15 cellular contexts compared by ENCODE assay signal in the genomic region with DNA sequence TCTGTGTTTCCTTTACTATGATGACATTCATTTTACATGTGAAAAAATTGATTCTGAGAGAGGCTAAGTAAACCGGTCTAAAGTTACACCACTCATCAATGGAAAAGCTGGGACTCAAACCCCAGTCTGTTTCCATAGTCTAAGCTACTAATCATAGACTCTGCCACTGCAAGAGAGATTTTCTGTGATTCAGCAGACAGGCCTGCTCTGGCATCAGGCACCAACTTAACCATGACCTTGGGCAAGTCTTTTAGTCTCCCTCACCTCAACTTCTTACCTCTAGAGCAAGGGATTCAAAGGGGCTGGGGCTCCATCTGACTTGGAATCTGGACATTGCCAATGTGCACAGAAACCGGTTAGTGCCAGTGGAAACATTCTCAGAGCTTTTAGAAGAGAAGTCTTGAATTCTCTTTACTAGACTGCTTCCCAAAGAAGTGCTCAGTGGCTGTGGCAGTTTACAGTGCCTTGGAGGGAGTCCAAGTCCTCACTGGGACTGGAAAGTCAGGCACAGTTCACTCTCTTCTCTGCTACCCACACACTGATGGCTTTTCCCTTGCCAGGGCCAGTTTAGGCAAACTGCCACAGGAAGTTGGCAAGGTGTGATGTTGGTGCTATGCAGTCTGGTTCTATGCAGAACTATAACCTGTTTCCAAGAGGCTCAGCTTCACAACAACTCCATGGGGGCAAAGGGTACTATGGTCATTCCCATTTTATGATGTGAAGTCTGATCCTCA. TPM values are rescaled to one million over a fixed set of nuclear protein-coding genes. Genes with fewer than 3 reads are reported as not detected.
DNase-seq lines count a peak whose midpoint lies in the region; ATAC-seq and TF ChIP-seq lines count a peak whose summit lies in the region.
"Had no signal": no experiment of that assay in that cellular context is flagged by ENCODE, and none has a peak within 500 bp of the region (broad histone marks: within the 10 kb centered on the region; RNA-seq: fewer than 3 reads in every experiment).

No MANE protein-coding gene starts in this region.

- ATAC-seq in memory B cell (ENCODE audit: low read depth) (no peak), upper lobe of right lung (peak; percentile 23), HG03280 (IDR thresholded peaks at IDR 0.05; ENCODE audit: unreplicated experiment) (no peak)
- ATAC-seq: activated CD4-positive, alpha-beta T cell treated with anti-CD3 and anti-CD28 coated beads for 36 hours; activated T-helper 17 cell treated with anti-CD3 and anti-CD28 coated beads, Interleukin-2, amount 50 U/mL, for 72 hours had no signal

- intact Hi-C loops in upper lobe of right lung (cut with DNase I), result no loop called here

- no peak overlapping the region for H3K27ac ChIP-seq in upper lobe of right lung
- H3K27ac ChIP-seq: 22Rv1 had no signal

- no peaks in the 10 kb centered on the region for H3K27me3 ChIP-seq in upper lobe of right lung

- no peaks in the 10 kb centered on the region for H3K36me3 ChIP-seq in upper lobe of right lung

- DNase-seq in DMS 273 (lab: John Stamatoyannopoulos, UW; ENCODE audit: unreplicated experiment) (peak; percentile 10), DMS 273 treated with DMSO at 0.1 percent for 48 hours (lab: John Stamatoyannopoulos, UW) (no peak), epithelial cell of esophagus (ENCODE audit: low read depth) (peak; percentile 58), memory B cell (ENCODE audit: low spot score in 2 of 2) (no peak), upper lobe of right lung (no peak), occipital lobe (lab: John Stamatoyannopoulos, UW) (no peak), NCI-H748 (lab: John Stamatoyannopoulos, UW; ENCODE audit: unreplicated experiment) (no peak)
- DNase-seq: activated CD4-positive, alpha-beta T cell treated with anti-CD3 and anti-CD28 coated beads for 36 hours; Calu3; retina had no signal

- peaks cover 30% of the 10 kb centered on the region for H3K4me1 ChIP-seq in upper lobe of right lung

- no peaks in the 10 kb centered on the region for H3K9me3 ChIP-seq in upper lobe of right lung

- H3K4me3 ChIP-seq in epithelial cell of esophagus (ENCODE audit: low read length) (no peak overlapping the region), upper lobe of right lung (no peak overlapping the region)

- H3K27ac Mint-ChIP-seq in memory B cell, result peak overlapping the region; percentile 88
- H3K27ac Mint-ChIP-seq: activated CD4-positive, alpha-beta T cell treated with anti-CD3 and anti-CD28 coated beads for 36 hours; activated T-helper 17 cell treated with anti-CD3 and anti-CD28 coated beads, Interleukin-2, amount 50 U/mL, for 72 hours; brain had no signal

- no peak overlapping the region for H3K4me3 Mint-ChIP-seq in memory B cell
- H3K4me3 Mint-ChIP-seq: activated CD4-positive, alpha-beta T cell treated with anti-CD3 and anti-CD28 coated beads for 36 hours; activated T-helper 17 cell treated with anti-CD3 and anti-CD28 coated beads, Interleukin-2, amount 50 U/mL, for 72 hours; brain had no signal

- H3K27me3 Mint-ChIP-seq in memory B cell, result no peaks in the 10 kb centered on the region

- H3K36me3 Mint-ChIP-seq in memory B cell, result peaks cover 2% of the 10 kb centered on the region
- H3K36me3 Mint-ChIP-seq: brain had no signal

- peaks cover 46% of the 10 kb centered on the region for H3K4me1 Mint-ChIP-seq in memory B cell
- H3K4me1 Mint-ChIP-seq: activated CD4-positive, alpha-beta T cell treated with anti-CD3 and anti-CD28 coated beads for 36 hours; activated T-helper 17 cell treated with anti-CD3 and anti-CD28 coated beads, Interleukin-2, amount 50 U/mL, for 72 hours had no signal

- TF ChIP-seq CTCF in epithelial cell of esophagus (IDR thresholded peaks at IDR 0.05; ENCODE audit: insufficient read depth, low read depth, low read length, missing control alignments), result no peak
- no peak for TF ChIP-seq CTCF in upper lobe of right lung (IDR thresholded peaks at IDR 0.05)

- H3K9me3 Mint-ChIP-seq in memory B cell, result peaks cover 2% of the 10 kb centered on the region
- H3K9me3 Mint-ChIP-seq: activated T-helper 17 cell treated with anti-CD3 and anti-CD28 coated beads, Interleukin-2, amount 50 U/mL, for 72 hours; brain had no signal

RNA-seq across cellular contexts. Expression of a gene that starts 4.5 kb away (rescaled TPM):
- 8.8 TPM for total RNA-seq in upper lobe of right lung
- 0.78 TPM for total RNA-seq in occipital lobe
- total RNA-seq: activated CD4-positive, alpha-beta T cell treated with anti-CD3 and anti-CD28 coated beads for 36 hours; activated T-helper 17 cell treated with anti-CD3 and anti-CD28 coated beads, Interleukin-2, amount 50 U/mL, for 72 hours; LHCN-M2 had no signal

RNA-seq across cellular contexts. Expression of a gene that starts 28.4 kb away (rescaled TPM):
- total RNA-seq in upper lobe of right lung (not detected), occipital lobe (not detected)
- total RNA-seq: activated CD4-positive, alpha-beta T cell treated with anti-CD3 and anti-CD28 coated beads for 36 hours; activated T-helper 17 cell treated with anti-CD3 and anti-CD28 coated beads, Interleukin-2, amount 50 U/mL, for 72 hours; Calu3; LHCN-M2 had no signal

Comparison
In these comparisons a context has a peak if more than half of its experiments do, and no peak if none do; other contexts are left out.
1. DNase-seq: peak in DMS 273 (single experiment) and epithelial cell of esophagus (single experiment); none in DMS 273 treated with DMSO at 0.1 percent for 48 hours (single experiment), memory B cell (0 of 2), upper lobe of right lung (single experiment), occipital lobe (single experiment) and NCI-H748 (single experiment).